19 cellular contexts compared by ENCODE assay signal in the genomic region with DNA sequence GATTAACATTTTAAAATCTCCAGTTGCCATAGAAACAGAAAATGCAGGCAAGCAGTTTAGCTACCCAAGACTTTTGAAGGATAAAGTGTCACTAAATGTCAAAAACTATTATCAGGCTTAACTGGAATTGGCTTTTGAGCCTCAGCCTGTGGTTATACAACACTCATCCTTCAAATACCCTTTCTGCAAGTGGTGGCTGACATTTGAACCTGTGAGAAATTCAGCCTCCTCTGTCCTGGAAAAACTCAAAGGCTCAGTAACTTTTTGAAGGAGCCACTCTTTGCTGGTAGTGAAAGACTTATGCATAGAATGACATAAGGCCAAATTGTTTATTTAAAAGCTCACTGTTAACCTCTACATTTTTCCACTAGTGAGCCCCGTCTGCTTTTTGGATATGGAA.
"Had no signal": no experiment of that assay in that cellular context is flagged by ENCODE, and none has a peak within 500 bp of the region (broad histone marks: within the 10 kb centered on the region; RNA-seq: fewer than 3 reads in every experiment).

No MANE protein-coding gene starts in this region.

- H2AFZ ChIP-seq: hepatocyte had no signal

- H3K27me3 ChIP-seq: dorsolateral prefrontal cortex, hepatocyte, thyroid gland, vagina had no signal

- H3K4me3 Mint-ChIP-seq: activated CD4-positive, alpha-beta memory T cell treated with anti-CD3 and anti-CD28 coated beads for 36 hours; activated CD4-positive, alpha-beta T cell treated with anti-CD3 and anti-CD28 coated beads for 36 hours; activated CD8-positive, alpha-beta memory T cell treated with anti-CD3 and anti-CD28 coated beads, Interleukin-2, amount 10 ng/mL, durations not matched to agents 7 days and 5 days; stimulated activated naive B cell treated with anti-CD40 and anti-IgM and Interleukin-4, amounts not matched to agents 10 μg/mL and 1 μg/mL and 100 μg/mL, for 72 hours; T-helper 1 cell treated with Interleukin-12 subunit alpha and Interleukin-12 subunit beta and Interleukin-4 antibody, amounts not matched to agents 30 μg/mL and 1 μg/mL, for 36 hours had no signal

- H3K27ac Mint-ChIP-seq: activated CD4-positive, alpha-beta memory T cell treated with anti-CD3 and anti-CD28 coated beads for 36 hours; activated CD4-positive, alpha-beta T cell treated with anti-CD3 and anti-CD28 coated beads for 36 hours; activated CD8-positive, alpha-beta memory T cell treated with anti-CD3 and anti-CD28 coated beads, Interleukin-2, amount 10 ng/mL, durations not matched to agents 7 days and 5 days; stimulated activated naive B cell treated with anti-CD40 and anti-IgM and Interleukin-4, amounts not matched to agents 10 μg/mL and 1 μg/mL and 100 μg/mL, for 72 hours; T-helper 1 cell treated with Interleukin-12 subunit alpha and Interleukin-12 subunit beta and Interleukin-4 antibody, amounts not matched to agents 30 μg/mL and 1 μg/mL, for 36 hours had no signal

- ATAC-seq: activated CD4-positive, alpha-beta T cell treated with anti-CD3 and anti-CD28 coated beads for 36 hours; activated CD8-positive, alpha-beta memory T cell treated with anti-CD3 and anti-CD28 coated beads, Interleukin-2, amount 10 ng/mL, durations not matched to agents 7 days and 5 days; left lobe of liver had no signal

- H3K4me1 ChIP-seq: thyroid gland, vagina had no signal

- H3K36me3 ChIP-seq: thyroid gland, vagina had no signal

- DNase-seq: activated CD4-positive, alpha-beta memory T cell treated with anti-CD3 and anti-CD28 coated beads for 36 hours; activated CD4-positive, alpha-beta T cell treated with anti-CD3 and anti-CD28 coated beads for 36 hours; activated CD8-positive, alpha-beta memory T cell treated with anti-CD3 and anti-CD28 coated beads, Interleukin-2, amount 10 ng/mL, durations not matched to agents 7 days and 5 days; activated effector memory CD4-positive, alpha-beta T cell treated with Interleukin-2 at 50 U/mL for 16 hours; activated naive CD4-positive, alpha-beta T cell treated with anti-CD3 and anti-CD28 coated beads, Interleukin-2, amount 50 U/mL, for 16 hours; activated T-cell treated with anti-CD3 and anti-CD28 coated beads, Interleukin-2, amount 50 U/mL, for 1 hour; dorsolateral prefrontal cortex; mesendoderm; stimulated activated CD4-positive, alpha-beta T cell treated with anti-CD3 and anti-CD28 coated beads, Interleukin-15, amount 100 ng/mL, for 24 hours; stimulated activated CD4-positive, alpha-beta T cell treated with anti-CD3 and anti-CD28 coated beads, Interleukin-4, amount 100 ng/mL, for 1 hour; stimulated activated naive B cell treated with anti-CD40 and anti-IgM and Interleukin-4, amounts not matched to agents 10 μg/mL and 1 μg/mL and 100 μg/mL, for 72 hours; thyroid gland had no signal

- H3K4me2 ChIP-seq: hepatocyte had no signal

- FAIRE-seq: endometrium, keratinocyte had no signal

- H3K79me2 ChIP-seq: hepatocyte had no signal

- H3K4me3 ChIP-seq: dorsolateral prefrontal cortex, hepatocyte, skin epidermis, thyroid gland, vagina had no signal

- H3K27me3 Mint-ChIP-seq: activated CD4-positive, alpha-beta memory T cell treated with anti-CD3 and anti-CD28 coated beads for 36 hours; activated CD4-positive, alpha-beta T cell treated with anti-CD3 and anti-CD28 coated beads for 36 hours; activated CD8-positive, alpha-beta memory T cell treated with anti-CD3 and anti-CD28 coated beads, Interleukin-2, amount 10 ng/mL, durations not matched to agents 7 days and 5 days; stimulated activated naive B cell treated with anti-CD40 and anti-IgM and Interleukin-4, amounts not matched to agents 10 μg/mL and 1 μg/mL and 100 μg/mL, for 72 hours had no signal

- H3K9me3 ChIP-seq: thyroid gland had no signal

- H3K27ac ChIP-seq: hepatocyte, thyroid gland, vagina had no signal

- H3K4me1 Mint-ChIP-seq: activated CD4-positive, alpha-beta T cell treated with anti-CD3 and anti-CD28 coated beads for 36 hours; activated CD8-positive, alpha-beta memory T cell treated with anti-CD3 and anti-CD28 coated beads, Interleukin-2, amount 10 ng/mL, durations not matched to agents 7 days and 5 days; stimulated activated naive B cell treated with anti-CD40 and anti-IgM and Interleukin-4, amounts not matched to agents 10 μg/mL and 1 μg/mL and 100 μg/mL, for 72 hours had no signal

- H3K36me3 Mint-ChIP-seq: activated CD4-positive, alpha-beta memory T cell treated with anti-CD3 and anti-CD28 coated beads for 36 hours had no signal
